Comparison of ENCODE assay signal across 8 cellular contexts in the genomic region with DNA sequence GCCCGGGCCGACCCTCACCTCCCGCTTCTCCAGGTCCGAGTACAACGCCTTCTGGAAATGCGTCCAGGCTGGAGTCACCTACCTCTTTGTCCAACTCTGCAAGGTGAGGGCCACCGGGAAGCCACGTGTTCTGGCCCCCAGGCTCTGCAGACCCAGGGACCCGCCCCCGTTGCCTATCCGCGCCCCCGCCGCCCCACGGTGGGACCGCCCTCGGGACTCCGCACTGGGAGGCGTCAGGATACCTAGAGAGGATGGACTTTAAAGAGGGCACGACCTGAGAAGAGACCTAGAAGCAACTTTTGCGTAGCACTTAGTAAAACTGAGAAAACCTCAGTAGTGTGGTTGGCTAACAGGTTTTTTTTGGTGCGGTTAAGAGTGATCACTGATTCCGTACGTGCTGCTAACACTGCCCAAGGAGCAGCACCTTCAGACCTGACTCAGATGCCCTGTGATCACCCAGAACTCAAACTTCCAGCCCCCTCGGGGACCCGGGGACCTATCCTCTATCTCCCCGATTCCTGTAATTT. TPM values are rescaled to one million over a fixed set of nuclear protein-coding genes. Genes with fewer than 3 reads are reported as not detected.
DNase-seq lines count a peak whose midpoint lies in the region; ATAC-seq and TF ChIP-seq lines count a peak whose summit lies in the region.

No MANE protein-coding gene starts in this region.

- H3K27me3 Mint-ChIP-seq in CD4-positive, CD25-positive, alpha-beta regulatory T cell = no peaks in the 10 kb centered on the region

- H3K36me3 Mint-ChIP-seq in CD4-positive, CD25-positive, alpha-beta regulatory T cell = peaks cover 5% of the 10 kb centered on the region

- no peaks in the 10 kb centered on the region for H3K27me3 ChIP-seq in CD4-positive, CD25-positive, alpha-beta regulatory T cell (ENCODE audit: control insufficient read depth, insufficient read depth, low read length)
- H3K27me3 ChIP-seq in lung (ENCODE audit: control insufficient read depth, insufficient read depth) = no peaks in the 10 kb centered on the region

- H3K27ac Mint-ChIP-seq in CD4-positive, CD25-positive, alpha-beta regulatory T cell = peak overlapping the region in 2 of 3 donors; percentile 69 to 90

- no peaks in the 10 kb centered on the region for H3K9me3 ChIP-seq in CD4-positive, CD25-positive, alpha-beta regulatory T cell (ENCODE audit: control insufficient read depth in 2 of 2, low read length in 2 of 2)
- H3K9me3 ChIP-seq in lung (ENCODE audit: control insufficient read depth in 2 of 2, insufficient read depth in 1 of 2, low read length in 1 of 2) = no peaks in the 10 kb centered on the region

- H3K36me3 ChIP-seq in CD4-positive, CD25-positive, alpha-beta regulatory T cell (ENCODE audit: control insufficient read depth, insufficient read depth, low read length) = peaks cover 2% of the 10 kb centered on the region
- H3K36me3 ChIP-seq in lung (ENCODE audit: control insufficient read depth in 2 of 2, insufficient read depth in 2 of 2, low read length in 2 of 2) = peaks cover 0 to 4% of the 10 kb centered on the region in 2 donors

- no peak for TF ChIP-seq EP300 in Ishikawa (IDR thresholded peaks at IDR 0.05; ENCODE audit: borderline replicate concordance)

- H3K9me3 Mint-ChIP-seq in CD4-positive, CD25-positive, alpha-beta regulatory T cell = no peaks in the 10 kb centered on the region

- peaks cover 27% of the 10 kb centered on the region for H3K4me1 ChIP-seq in CD4-positive, CD25-positive, alpha-beta regulatory T cell (ENCODE audit: control insufficient read depth, insufficient read depth, low read length, poor library complexity, severe bottlenecking)
- peaks cover 6 to 16% of the 10 kb centered on the region in 2 donors for H3K4me1 ChIP-seq in lung (ENCODE audit: control insufficient read depth in 2 of 2, insufficient read depth in 2 of 2, low read length in 2 of 2)

- no peak for TF ChIP-seq RAD21 in Ishikawa (IDR thresholded peaks at IDR 0.05; ENCODE audit: low read depth)

- peak in 2 of 3 donors; percentile 32 to 57 for DNase-seq in CD4-positive, CD25-positive, alpha-beta regulatory T cell
- peak; percentile 19 for DNase-seq in activated CD4-positive, alpha-beta T cell treated with anti-CD3 and anti-CD28 coated beads for 1 hour
- peak; percentile 54 for DNase-seq in lung (ENCODE audit: low spot score)
- DNase-seq in stimulated activated CD8-positive, alpha-beta memory T cell treated with anti-CD3 and anti-CD28 coated beads, Interleukin-4, amount 100 ng/mL, for 4 hours (ENCODE audit: low read depth in 2 of 2, low spot score in 1 of 2) = peak; percentile 27 to 34

- no peak for TF ChIP-seq CTCF in lung (IDR thresholded peaks at IDR 0.05; ENCODE audit: control extremely low read depth, extremely low read depth)

- WGBS in lung, 2 donors = 1 to 2% methylated on average over 27 of the region's 27 CpGs

- H3K4me3 ChIP-seq in CD4-positive, CD25-positive, alpha-beta regulatory T cell (ENCODE audit: low read depth, low read length) = peak overlapping the region; percentile 78
- H3K4me3 ChIP-seq in lung = peak overlapping the region; percentile 89

- H3K4me1 Mint-ChIP-seq in CD4-positive, CD25-positive, alpha-beta regulatory T cell = peaks cover 6 to 40% (median 21%) of the 10 kb centered on the region in 4 donors

- peak overlapping the region; percentile 78 for H3K27ac ChIP-seq in CD4-positive, CD25-positive, alpha-beta regulatory T cell (ENCODE audit: insufficient read depth, low read length, poor library complexity, severe bottlenecking)
- H3K27ac ChIP-seq in cingulate gyrus (ENCODE audit: low read depth, low read length) (peak overlapping the region; percentile 54), lung (ENCODE audit: low read depth in 1 of 2, low read length in 1 of 2) (peak overlapping the region; percentile 78 to 93)

- peak overlapping the region; percentile 91 to 95 (median 93) for H3K4me3 Mint-ChIP-seq in CD4-positive, CD25-positive, alpha-beta regulatory T cell

- ATAC-seq in CD4-positive, CD25-positive, alpha-beta regulatory T cell (ENCODE audit: low read depth in 2 of 2) = peak; percentile 10 to 28
- ATAC-seq in GM21381 (IDR thresholded peaks at IDR 0.05; ENCODE audit: unreplicated experiment) = peak; percentile 44
- peak; percentile 14 for ATAC-seq in lung (ENCODE audit: insufficient read depth, low FRiP score)
- ATAC-seq in HG02623 (IDR thresholded peaks at IDR 0.05; ENCODE audit: unreplicated experiment) = no peak

TF ChIP-seq in Ishikawa, 13 proteins besides CTCF, POLR2A, EP300 and RAD21:
- TF ChIP-seq ZBTB7A (IDR thresholded peaks at IDR 0.05; ENCODE audit: low read depth) (peak; percentile 69), FOXM1 (IDR thresholded peaks at IDR 0.05; ENCODE audit: borderline replicate concordance, low read depth) (no peak), USF1 (IDR thresholded peaks at IDR 0.05) (no peak), EGR1 (IDR thresholded peaks at IDR 0.05) (peak; percentile 53; the same call in 1 of the 2 replicates)
- TF ChIP-seq, protein P1, sequence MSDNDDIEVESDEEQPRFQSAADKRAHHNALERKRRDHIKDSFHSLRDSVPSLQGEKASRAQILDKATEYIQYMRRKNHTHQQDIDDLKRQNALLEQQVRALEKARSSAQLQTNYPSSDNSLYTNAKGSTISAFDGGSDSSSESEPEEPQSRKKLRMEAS (IDR thresholded peaks at IDR 0.05) = no peak; the same call in 1 of the 2 replicates

RNA-seq across cellular contexts. Expression of gene TMEM147, which starts 0.5 kb away (rescaled TPM):
- 37.1 TPM for total RNA-seq in CD4-positive, CD25-positive, alpha-beta regulatory T cell
- 100 to 1,000 TPM; 155 to 179 (median 160) TPM for polyA plus RNA-seq in CD4-positive, CD25-positive, alpha-beta regulatory T cell
- total RNA-seq in lung = 10 to 100 TPM; 39.0 to 98.8 TPM
- 100 to 1,000 TPM; 150 to 167 TPM for polyA plus RNA-seq in lung

RNA-seq across cellular contexts. Expression of gene GAPDHS, which starts 12.7 kb away (rescaled TPM):
- total RNA-seq in CD4-positive, CD25-positive, alpha-beta regulatory T cell = not detected
- not detected for polyA plus RNA-seq in CD4-positive, CD25-positive, alpha-beta regulatory T cell
- not detected for total RNA-seq in lung
- not detected for polyA plus RNA-seq in lung

RNA-seq across cellular contexts. Expression of gene ATP4A, which starts 17.5 kb away (rescaled TPM):
- total RNA-seq in CD4-positive, CD25-positive, alpha-beta regulatory T cell = not detected
- not detected for polyA plus RNA-seq in CD4-positive, CD25-positive, alpha-beta regulatory T cell
- not detected for total RNA-seq in lung
- under 1 TPM in 1 of 2 donors, not detected in 1; 0.01 TPM for polyA plus RNA-seq in lung

RNA-seq across cellular contexts. Expression of gene SBSN, which starts 17.8 kb away (rescaled TPM):
- total RNA-seq in CD4-positive, CD25-positive, alpha-beta regulatory T cell = not detected
- polyA plus RNA-seq in CD4-positive, CD25-positive, alpha-beta regulatory T cell = not detected
- total RNA-seq in lung = under 1 TPM in 1 of 2 donors, not detected in 1; 0.09 TPM
- polyA plus RNA-seq in lung = under 1 TPM; 0.08 to 0.39 TPM

RNA-seq across cellular contexts. Expression of gene DMKN, which starts 32.5 kb away (rescaled TPM):
- total RNA-seq in CD4-positive, CD25-positive, alpha-beta regulatory T cell = not detected
- 1 to 10 TPM in 2 of 4 donors, under 1 TPM in 1, not detected in 1; 0.74 to 1.6 (median 1.0) TPM for polyA plus RNA-seq in CD4-positive, CD25-positive, alpha-beta regulatory T cell
- 100 to 1,000 TPM in 1 of 2 donors, 10 to 100 TPM in 1; 84.6 to 127 TPM for total RNA-seq in lung
- 100 to 1,000 TPM in 1 of 2 donors, 10 to 100 TPM in 1; 79.0 to 278 TPM for polyA plus RNA-seq in lung
